Comparison of ENCODE assay signal across 34 cellular contexts in the genomic region with DNA sequence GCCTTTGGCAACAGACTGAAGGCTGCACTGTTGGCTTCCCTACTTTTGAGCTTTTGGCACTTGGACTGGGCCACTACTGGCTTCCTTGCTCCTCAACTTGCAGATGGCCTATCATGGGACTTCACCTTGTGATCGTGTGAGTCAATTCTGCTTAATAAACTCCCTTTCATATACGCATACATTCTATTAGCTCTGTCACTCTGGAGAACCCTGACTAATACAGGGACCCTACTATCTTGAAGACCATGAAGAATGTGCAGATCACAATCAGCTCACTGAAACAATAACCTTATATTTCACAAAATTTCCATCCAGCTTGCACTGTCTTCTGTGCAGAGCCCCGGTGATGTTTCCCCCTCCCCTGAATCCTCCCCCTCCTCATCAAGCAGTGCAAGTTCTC. TPM values are rescaled to one million over a fixed set of nuclear protein-coding genes. Genes with fewer than 3 reads are reported as not detected.
"Had no signal": no experiment of that assay in that cellular context is flagged by ENCODE, and none has a peak within 500 bp of the region (broad histone marks: within the 10 kb centered on the region; RNA-seq: fewer than 3 reads in every experiment).

No MANE protein-coding gene starts in this region.

- ATAC-seq: activated CD4-positive, alpha-beta T cell treated with anti-CD3 and anti-CD28 coated beads for 36 hours; activated CD4-positive, CD25-positive, alpha-beta regulatory T cell treated with anti-CD3 and anti-CD28 coated beads, Interleukin-2, amount 50 U/mL, for 24 hours; activated CD8-positive, alpha-beta memory T cell treated with anti-CD3 and anti-CD28 coated beads, Interleukin-2, amount 10 ng/mL, durations not matched to agents 7 days and 5 days; activated CD8-positive, alpha-beta T cell treated with anti-CD3 and anti-CD28 coated beads for 36 hours; activated CD8-positive, alpha-beta T cell treated with anti-CD3 and anti-CD28 coated beads, Interleukin-2, amount 10 ng/mL, durations not matched to agents 7 days and 5 days; T-cell; T-helper 17 cell; WTC11 had no signal

- H3K27ac ChIP-seq: VCaP, WERI-Rb-1 had no signal

- DNase-seq: activated B cell treated with CpG ODN at 0.5 μM for 24 hours; activated CD4-positive, alpha-beta memory T cell treated with anti-CD3 and anti-CD28 coated beads for 36 hours; activated CD4-positive, alpha-beta memory T cell treated with anti-CD3 and anti-CD28 coated beads, Interleukin-2, amount 10 ng/mL, durations not matched to agents 7 days and 5 days; activated CD4-positive, alpha-beta T cell treated with anti-CD3 and anti-CD28 coated beads for 1 hour; activated CD4-positive, alpha-beta T cell treated with anti-CD3 and anti-CD28 coated beads for 36 hours; activated CD4-positive, alpha-beta T cell treated with anti-CD3 and anti-CD28 coated beads for 4 hours; activated CD4-positive, alpha-beta T cell treated with anti-CD3 and anti-CD28 coated beads for 48 hours; activated CD4-positive, alpha-beta T cell treated with anti-CD3 and anti-CD28 coated beads, Interleukin-2, amount 10 ng/mL, durations not matched to agents 24 days and 14 days; activated CD4-positive, alpha-beta T cell treated with anti-CD3 and anti-CD28 coated beads, Interleukin-2, amount 10 ng/mL, durations not matched to agents 7 days and 5 days; activated CD4-positive, alpha-beta T cell treated with anti-CD3 and anti-CD28 coated beads, Interleukin-2, amount 50 U/mL, for 1 hour; activated CD4-positive, alpha-beta T cell treated with anti-CD3 and anti-CD28 coated beads, Interleukin-2, amount 50 U/mL, for 4 hours; activated CD4-positive, alpha-beta T cell treated with anti-CD3 and anti-CD28 coated beads, Interleukin-2, amount 50 U/mL, for 48 hours; activated CD4-positive, CD25-positive, alpha-beta regulatory T cell; activated CD4-positive, CD25-positive, alpha-beta regulatory T cell treated with anti-CD3 and anti-CD28 coated beads, Interleukin-2, amount 50 U/mL, for 72 hours; activated CD8-positive, alpha-beta memory T cell treated with anti-CD3 and anti-CD28 coated beads for 24 hours; activated CD8-positive, alpha-beta memory T cell treated with anti-CD3 and anti-CD28 coated beads, Interleukin-2, amount 10 ng/mL, durations not matched to agents 7 days and 5 days; activated CD8-positive, alpha-beta memory T cell treated with anti-CD3 and anti-CD28 coated beads, Interleukin-2, amount 50 U/mL, for 4 hours; activated CD8-positive, alpha-beta memory T cell treated with anti-CD3 and anti-CD28 coated beads, Interleukin-2, amount 50 U/mL, for 48 hours; activated CD8-positive, alpha-beta T cell treated with anti-CD3 and anti-CD28 coated beads for 36 hours; activated CD8-positive, alpha-beta T cell treated with anti-CD3 and anti-CD28 coated beads, Interleukin-2, amount 10 ng/mL, durations not matched to agents 7 days and 5 days; activated T-cell treated with anti-CD3 and anti-CD28 coated beads for 4 hours; T-cell; T-helper 1 cell; T-helper 17 cell; T-helper 2 cell; T-helper 9 cell; T1000; WERI-Rb-1 had no signal

- H3K36me3 ChIP-seq: WERI-Rb-1 had no signal

RNA-seq across cellular contexts. Expression of a gene that starts 39.8 kb away (rescaled TPM):
- total RNA-seq: activated B cell treated with CpG ODN at 0.5 μM for 24 hours; activated CD4-positive, alpha-beta memory T cell treated with anti-CD3 and anti-CD28 coated beads for 36 hours; activated CD4-positive, alpha-beta memory T cell treated with anti-CD3 and anti-CD28 coated beads, Interleukin-2, amount 10 ng/mL, durations not matched to agents 7 days and 5 days; activated CD4-positive, alpha-beta T cell treated with anti-CD3 and anti-CD28 coated beads for 36 hours; activated CD4-positive, alpha-beta T cell treated with anti-CD3 and anti-CD28 coated beads, Interleukin-2, amount 10 ng/mL, durations not matched to agents 24 days and 14 days; activated CD4-positive, alpha-beta T cell treated with anti-CD3 and anti-CD28 coated beads, Interleukin-2, amount 10 ng/mL, durations not matched to agents 7 days and 5 days; activated CD8-positive, alpha-beta memory T cell treated with anti-CD3 and anti-CD28 coated beads for 36 hours; activated CD8-positive, alpha-beta memory T cell treated with anti-CD3 and anti-CD28 coated beads, Interleukin-2, amount 10 ng/mL, durations not matched to agents 7 days and 5 days; activated CD8-positive, alpha-beta T cell treated with anti-CD3 and anti-CD28 coated beads for 36 hours; activated CD8-positive, alpha-beta T cell treated with anti-CD3 and anti-CD28 coated beads, Interleukin-2, amount 10 ng/mL, durations not matched to agents 7 days and 5 days; T-cell; T-helper 1 cell treated with Interleukin-12 subunit alpha and Interleukin-12 subunit beta and Interleukin-4 antibody, amounts not matched to agents 30 ng/mL and 1 ng/mL, for 36 hours; T-helper 17 cell; T-helper 2 cell treated with Interferon-gamma antibody and Interleukin-4, amounts not matched to agents 100 ng/mL and 5 ng/mL, for 36 hours had no signal
